8 cellular contexts compared by ENCODE assay signal in the genomic region with DNA sequence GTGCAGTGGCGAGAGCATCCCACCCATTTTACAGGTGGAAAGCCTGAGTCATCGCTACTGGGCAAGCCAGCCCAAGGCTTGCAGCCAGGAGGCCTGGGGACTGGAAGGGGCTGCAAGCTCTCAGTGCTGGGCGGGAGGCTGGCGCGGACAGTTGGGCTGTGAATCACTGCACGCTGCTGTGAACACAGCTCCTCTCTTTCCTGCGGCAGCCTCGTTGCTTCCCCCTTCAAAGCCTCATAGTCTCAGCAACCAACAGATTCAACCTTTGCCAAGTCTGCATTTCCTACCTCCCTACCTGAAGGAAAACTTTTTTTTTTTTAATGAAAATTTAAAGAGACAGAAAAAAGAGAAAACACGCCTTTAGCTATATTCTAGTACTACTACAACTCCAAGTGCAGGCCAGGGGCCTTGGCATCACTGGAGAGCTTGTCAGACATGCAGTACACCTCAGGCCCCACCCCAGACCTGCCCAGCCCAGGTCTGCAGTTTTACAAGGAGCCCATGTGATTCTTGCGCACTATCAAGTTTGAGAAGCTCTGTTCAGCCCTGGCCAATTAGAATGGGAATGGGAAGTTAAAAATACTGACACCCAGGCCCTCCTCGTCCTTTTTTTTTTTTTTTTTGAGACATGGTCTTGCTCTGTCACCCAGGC.
DNase-seq lines count a peak whose midpoint lies in the region; ATAC-seq and TF ChIP-seq lines count a peak whose summit lies in the region.

No MANE protein-coding gene starts in this region.

- TF ChIP-seq CTCF in Calu3 (IDR thresholded peaks at IDR 0.05; ENCODE audit: unreplicated experiment) (no peak), Peyer's patch (IDR thresholded peaks at IDR 0.05) (no peak), esophagus squamous epithelium (IDR thresholded peaks at IDR 0.05) (no peak), psoas muscle (IDR thresholded peaks at IDR 0.05) (no peak)

- TF ChIP-seq POLR2A in Peyer's patch (IDR thresholded peaks at IDR 0.05) (no peak), esophagus squamous epithelium (IDR thresholded peaks at IDR 0.05) (no peak)

- no peaks in the 10 kb centered on the region for H3K9me3 ChIP-seq in Peyer's patch
- H3K9me3 ChIP-seq in esophagus squamous epithelium = no peaks in the 10 kb centered on the region
- H3K9me3 ChIP-seq in psoas muscle = no peaks in the 10 kb centered on the region

- H3K27ac ChIP-seq in Peyer's patch (peak overlapping the region in 3 of 4 donors; percentile 16 to 71 (median 45)), esophagus squamous epithelium (peak overlapping the region; percentile 68 to 90 (median 88)), psoas muscle (peak overlapping the region; percentile 32)

- intact Hi-C loops in Calu3 (cut with micrococcal nuclease; ENCODE audit: unreplicated experiment) (no loop called here), esophagus squamous epithelium (cut with DNase I) (no loop called here), psoas muscle (cut with DNase I) (no loop called here)

- ATAC-seq in psoas muscle (peak in 3 of 4 donors; percentile 11 to 25 (median 23)), HG02981 (IDR thresholded peaks at IDR 0.05; ENCODE audit: unreplicated experiment) (no peak), HG02970 (IDR thresholded peaks at IDR 0.05; ENCODE audit: low FRiP score, unreplicated experiment) (no peak)

- CTCF ChIA-PET in Calu3 (lab: Charles Lee) = interaction anchor here (0.6 to 1.5 kb wide), 10 partner anchors 10 to 470 kb away, joined by 3 to 8 read pairs (median 4); no protein-coding TSS in a partner anchor

- peak overlapping the region; percentile 74 for H3K4me3 Mint-ChIP-seq in Calu3 (ENCODE audit: low read depth, unreplicated experiment)

- no peaks in the 10 kb centered on the region for H3K27me3 Mint-ChIP-seq in Calu3 (ENCODE audit: unreplicated experiment)

- WGBS in esophagus squamous epithelium, 2 donors = 29% methylated on average over 6 to 9 of the region's 11 CpGs
- 69 to 72% (median 72%) methylated on average over 11 of the region's 11 CpGs for WGBS in psoas muscle, 3 donors

- no peak overlapping the region for H3K4me3 ChIP-seq in Peyer's patch
- H3K4me3 ChIP-seq in esophagus squamous epithelium = peak overlapping the region in 2 of 4 donors; percentile 19 to 51
- no peak overlapping the region for H3K4me3 ChIP-seq in psoas muscle

- H3K4me1 ChIP-seq in Peyer's patch (peaks cover 0 to 16% (median 13%) of the 10 kb centered on the region in 4 donors), esophagus squamous epithelium (peaks cover 15 to 35% (median 23%) of the 10 kb centered on the region in 3 donors), psoas muscle (peaks cover 12% of the 10 kb centered on the region)

- H3K27ac Mint-ChIP-seq in Calu3 (ENCODE audit: unreplicated experiment) = peak overlapping the region; percentile 64

- H3K27me3 ChIP-seq in Peyer's patch (no peaks in the 10 kb centered on the region), esophagus squamous epithelium (no peaks in the 10 kb centered on the region), psoas muscle (ENCODE audit: insufficient read depth in 3 of 3, low read length in 2 of 3) (no peaks in the 10 kb centered on the region)

- H3K36me3 ChIP-seq in Peyer's patch = peaks cover 0 to 7% (median 0%) of the 10 kb centered on the region in 3 donors
- peaks cover 0 to 24% (median 0%) of the 10 kb centered on the region in 3 donors for H3K36me3 ChIP-seq in esophagus squamous epithelium
- peaks cover 0 to 19% of the 10 kb centered on the region in 2 donors for H3K36me3 ChIP-seq in psoas muscle (ENCODE audit: insufficient read depth in 1 of 2, low read depth in 1 of 2)

- no TSS peak for BruUV-seq in Calu3 (replicated peaks; lab: Mats Ljungman, UMichigan)

- no peaks in the 10 kb centered on the region for H3K9me3 Mint-ChIP-seq in Calu3 (ENCODE audit: low read depth, unreplicated experiment)

- H3K36me3 Mint-ChIP-seq in Calu3 (ENCODE audit: insufficient read depth, unreplicated experiment) = peaks cover 13% of the 10 kb centered on the region

- peaks cover 13% of the 10 kb centered on the region for H3K4me1 Mint-ChIP-seq in Calu3 (ENCODE audit: low read depth, unreplicated experiment)

- peak; percentile 39 for DNase-seq in Calu3
- peak in 1 of 3 donors; percentile 39 for DNase-seq in Peyer's patch
- no peak for DNase-seq in esophagus squamous epithelium (lab: John Stamatoyannopoulos, UW)
- DNase-seq in psoas muscle = peak; percentile 69 to 76
- DNase-seq in HuH-7.5 (ENCODE audit: low spot score) = no peak
- no peak for DNase-seq in UCSD-AML1 (lab: John Stamatoyannopoulos, UW; ENCODE audit: unreplicated experiment)

Comparison
In these comparisons a context has a peak if more than half of its experiments do, and no peak if none do; other contexts are left out.
1. DNase-seq: peak in Calu3 (single experiment) and psoas muscle (2 of 2); none in esophagus squamous epithelium (single experiment), HuH-7.5 (single experiment) and UCSD-AML1 (single experiment).
2. H3K27ac ChIP-seq: peak in every context shown above with its lines; median percentile 88 in esophagus squamous epithelium; 45 in Peyer's patch; 32 in psoas muscle.
3. ATAC-seq: peak in psoas muscle (3 of 4); none in HG02981 (single experiment) and HG02970 (single experiment).